ENCODE assay signal across 17 cellular contexts in the genomic region with DNA sequence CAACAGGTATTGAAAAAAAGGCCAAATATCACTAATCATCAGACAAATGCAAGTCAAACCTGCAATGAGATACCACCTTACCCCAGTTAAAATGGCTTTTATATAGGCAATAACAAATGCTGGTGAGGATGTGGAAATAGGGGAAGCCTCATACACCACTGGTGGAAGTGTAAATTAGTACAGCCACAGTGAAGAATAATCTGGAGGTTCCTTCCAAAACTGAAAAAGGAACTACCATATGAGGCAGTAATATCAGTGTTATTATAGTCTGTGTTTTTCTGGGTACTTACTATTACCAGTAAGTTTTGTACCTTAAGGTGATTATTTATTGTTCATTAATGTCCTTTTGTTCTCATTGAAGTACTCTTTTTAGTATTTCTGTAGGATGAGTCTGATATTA.
DNase-seq lines count a peak whose midpoint lies in the region; ATAC-seq, FAIRE-seq and TF ChIP-seq lines count a peak whose summit lies in the region.
"Had no signal": no experiment of that assay in that cellular context is flagged by ENCODE, and none has a peak within 500 bp of the region (broad histone marks: within the 10 kb centered on the region; RNA-seq: fewer than 3 reads in every experiment).

No MANE protein-coding gene starts in this region.

- TF ChIP-seq CTCF in OCI-LY3 (IDR thresholded peaks at IDR 0.05; ENCODE audit: low read depth, low read length) = no peak
- no peak for TF ChIP-seq CTCF in upper lobe of right lung (IDR thresholded peaks at IDR 0.05)
- TF ChIP-seq CTCF in spleen (IDR thresholded peaks at IDR 0.05 in 8 of 11, conservative IDR thresholded peaks at IDR 0.05 in 3 of 11) = no peak
- no peak for TF ChIP-seq CTCF in testis (IDR thresholded peaks at IDR 0.05)

- no peak overlapping the region for H2AFZ ChIP-seq in OCI-LY3 (ENCODE audit: low read depth, low read length)

- H3K27me3 ChIP-seq in OCI-LY3 (ENCODE audit: low read depth, low read length) = no peaks in the 10 kb centered on the region
- no peaks in the 10 kb centered on the region for H3K27me3 ChIP-seq in upper lobe of right lung
- H3K27me3 ChIP-seq in spleen (replicated peaks in 1 of 7) = no peaks in the 10 kb centered on the region
- H3K27me3 ChIP-seq in testis = no peaks in the 10 kb centered on the region
- H3K27me3 ChIP-seq: Peyer's patch had no signal

- H3K4me2 ChIP-seq in OCI-LY3 (ENCODE audit: low read length) = no peak overlapping the region

- H4K20me1 ChIP-seq in OCI-LY3 (ENCODE audit: insufficient read depth, low read length) = no peaks in the 10 kb centered on the region

- intact Hi-C loops in upper lobe of right lung (cut with DNase I) (no loop called here), spleen (cut with DNase I; ENCODE audit: low total_unique reads) (no loop called here), testis (cut with DNase I; ENCODE audit: low total_unique reads) (no loop called here)

- FAIRE-seq in GM18507 (lab: Jason Lieb, UNC) = peak; percentile 36

- H3K4me1 ChIP-seq in OCI-LY3 (ENCODE audit: low read length) = peaks cover 19% of the 10 kb centered on the region
- no peaks in the 10 kb centered on the region for H3K4me1 ChIP-seq in upper lobe of right lung
- peaks cover 0 to 18% (median 0%) of the 10 kb centered on the region in 6 donors for H3K4me1 ChIP-seq in spleen
- no peaks in the 10 kb centered on the region for H3K4me1 ChIP-seq in testis
- H3K4me1 ChIP-seq: Peyer's patch had no signal

- H3K9me3 ChIP-seq in OCI-LY3 (ENCODE audit: insufficient read depth, low read length) (no peaks in the 10 kb centered on the region), upper lobe of right lung (no peaks in the 10 kb centered on the region), spleen (no peaks in the 10 kb centered on the region), testis (no peaks in the 10 kb centered on the region)
- H3K9me3 ChIP-seq: Peyer's patch had no signal

- TF ChIP-seq POLR2A in spleen (IDR thresholded peaks at IDR 0.05) (no peak), testis (IDR thresholded peaks at IDR 0.05) (no peak)

- peak; percentile 55 for ATAC-seq in HG02885 (IDR thresholded peaks at IDR 0.05; ENCODE audit: poor library complexity, unreplicated experiment)
- peak; percentile 22 for ATAC-seq in upper lobe of right lung
- ATAC-seq in GM18909 (IDR thresholded peaks at IDR 0.05; ENCODE audit: poor library complexity, unreplicated experiment) = no peak

- H3K36me3 ChIP-seq in OCI-LY3 (replicated peaks; ENCODE audit: low read depth, low read length) (peaks cover 5% of the 10 kb centered on the region), upper lobe of right lung (no peaks in the 10 kb centered on the region), spleen (no peaks in the 10 kb centered on the region), testis (ENCODE audit: low read depth, missing control alignments) (no peaks in the 10 kb centered on the region)
- H3K36me3 ChIP-seq: Peyer's patch had no signal

- H3K27ac ChIP-seq in OCI-LY3 (ENCODE audit: low read length) (peak overlapping the region; percentile 18; the same call in 1 of the 2 replicates), upper lobe of right lung (no peak overlapping the region), spleen (no peak overlapping the region), testis (no peak overlapping the region)
- H3K27ac ChIP-seq: HL-60, Peyer's patch had no signal

- H3K4me3 ChIP-seq in OCI-LY3 (ENCODE audit: low read length) (no peak overlapping the region), upper lobe of right lung (no peak overlapping the region), spleen (no peak overlapping the region), testis (no peak overlapping the region)
- H3K4me3 ChIP-seq: Peyer's patch had no signal

- H3K9ac ChIP-seq in OCI-LY3 (ENCODE audit: low read length) = no peak overlapping the region; the same call in 1 of the 2 replicates

- no peak for DNase-seq in GM18507 (ENCODE audit: extremely low spot score, insufficient read length, low read depth)
- no peak for DNase-seq in upper lobe of right lung
- no peak for DNase-seq in spleen
- no peak for DNase-seq in testis
- DNase-seq: DMS 273 treated with DMSO at 0.1 percent for 48 hours; HCEC 1CT; NCI-H1092 treated with DMSO at 0.1 percent for 48 hours; NCI-H187; NCI-H69; NK-92 treated with Interleukin-12 subunit alpha and Interleukin-12 subunit beta, amount 100 ng/mL, for 24 hours; Peyer's patch; SHP77; T-helper 9 cell had no signal

- no peaks in the 10 kb centered on the region for H3K79me2 ChIP-seq in OCI-LY3 (ENCODE audit: low read length)
